In the genomic region with DNA sequence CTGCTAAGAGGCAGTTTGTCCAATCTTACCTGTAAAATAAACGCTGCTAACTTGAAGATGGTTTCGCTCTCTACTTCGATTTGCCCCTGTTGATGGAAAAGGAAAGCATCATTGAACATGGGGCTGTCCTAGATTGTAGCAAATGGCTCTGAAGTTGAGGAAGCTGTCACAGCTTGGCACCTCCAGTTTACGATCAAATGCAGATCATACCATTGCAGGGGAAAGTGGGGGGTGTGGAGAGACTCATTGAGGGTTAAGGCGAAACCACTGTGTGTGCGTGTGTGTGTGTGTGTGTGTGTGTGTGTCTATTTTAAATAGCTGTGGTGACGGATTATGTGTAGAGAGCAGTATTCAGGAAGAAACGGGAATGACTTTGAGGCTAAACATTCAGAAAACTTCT, we compare ENCODE assay signal across 8 cellular contexts.
A peak's percentile ranks its signal among the peaks of the same experiment; 100 is the strongest.
DNase-seq lines count a peak whose midpoint lies in the region; ATAC-seq and TF ChIP-seq lines count a peak whose summit lies in the region.

No MANE protein-coding gene starts in this region.

- H3K36me3 ChIP-seq in iPS-15b (ENCODE audit: control insufficient read depth, insufficient read depth, low read length) (no peaks in the 10 kb centered on the region), esophagus squamous epithelium (no peaks in the 10 kb centered on the region)

- no peak for TF ChIP-seq CTCF in esophagus squamous epithelium (IDR thresholded peaks at IDR 0.05)

- H3K4me3 Mint-ChIP-seq in activated T-helper 17 cell treated with anti-CD3 and anti-CD28 coated beads, Interleukin-2, amount 50 U/mL, for 72 hours: peak overlapping the region; percentile 46

- no peak for TF ChIP-seq POLR2A in esophagus squamous epithelium (IDR thresholded peaks at IDR 0.05)

- ATAC-seq in activated T-helper 17 cell treated with anti-CD3 and anti-CD28 coated beads, Interleukin-2, amount 50 U/mL, for 72 hours (replicated peaks): peak; percentile 81
- no peak for ATAC-seq in HG02571 (IDR thresholded peaks at IDR 0.05; ENCODE audit: unreplicated experiment)
- no peak for ATAC-seq in HG03135 (IDR thresholded peaks at IDR 0.05; ENCODE audit: unreplicated experiment)

- no peak overlapping the region for H3K27ac Mint-ChIP-seq in activated T-helper 17 cell treated with anti-CD3 and anti-CD28 coated beads, Interleukin-2, amount 50 U/mL, for 72 hours

- H3K9me3 ChIP-seq in iPS-15b (ENCODE audit: control insufficient read depth, insufficient read depth, low read length): no peaks in the 10 kb centered on the region
- H3K9me3 ChIP-seq in esophagus squamous epithelium: no peaks in the 10 kb centered on the region

- no peaks in the 10 kb centered on the region for H3K27me3 Mint-ChIP-seq in activated T-helper 17 cell treated with anti-CD3 and anti-CD28 coated beads, Interleukin-2, amount 50 U/mL, for 72 hours

- intact Hi-C loops in esophagus squamous epithelium (cut with DNase I): no loop called here

- H3K36me3 Mint-ChIP-seq in activated T-helper 17 cell treated with anti-CD3 and anti-CD28 coated beads, Interleukin-2, amount 50 U/mL, for 72 hours (ENCODE audit: low read depth): no peaks in the 10 kb centered on the region

- H3K27me3 ChIP-seq in iPS-15b (ENCODE audit: control insufficient read depth, insufficient read depth, low read length): peaks cover 37% of the 10 kb centered on the region
- no peaks in the 10 kb centered on the region for H3K27me3 ChIP-seq in esophagus squamous epithelium

- peaks cover 4% of the 10 kb centered on the region for H3K4me1 Mint-ChIP-seq in activated T-helper 17 cell treated with anti-CD3 and anti-CD28 coated beads, Interleukin-2, amount 50 U/mL, for 72 hours

- WGBS in esophagus squamous epithelium, 2 donors: 64 to 75% methylated on average over 8 of the region's 8 CpGs

- H3K27ac ChIP-seq in esophagus squamous epithelium: no peak overlapping the region

- no peak overlapping the region for H3K9ac ChIP-seq in iPS-15b (ENCODE audit: low read depth, low read length)

- H3K4me3 ChIP-seq in iPS-15b (ENCODE audit: low read depth, low read length) (peak overlapping the region; percentile 4), esophagus squamous epithelium (peak overlapping the region in 1 of 4 donors; percentile 19)

- DNase-seq in NCI-H146 treated with DMSO at 0.1 percent for 48 hours (lab: John Stamatoyannopoulos, UW; ENCODE audit: unreplicated experiment) (peak; percentile 66), EL (no peak), esophagus squamous epithelium (lab: John Stamatoyannopoulos, UW) (no peak)
- peak; percentile 4 to 8 for DNase-seq in stimulated activated CD4-positive, alpha-beta T cell treated with anti-CD3 and anti-CD28 coated beads, Interleukin-15, amount 100 ng/mL, for 1 hour (ENCODE audit: low read depth in 1 of 2, low spot score in 1 of 2)

- H3K4me1 ChIP-seq in iPS-15b (ENCODE audit: control insufficient read depth, insufficient read depth, low read length) (peaks cover 17% of the 10 kb centered on the region), esophagus squamous epithelium (no peaks in the 10 kb centered on the region)

- no peaks in the 10 kb centered on the region for H3K9me3 Mint-ChIP-seq in activated T-helper 17 cell treated with anti-CD3 and anti-CD28 coated beads, Interleukin-2, amount 50 U/mL, for 72 hours

Comparison
In these comparisons a context has a peak if more than half of its experiments do, and no peak if none do; other contexts are left out.
1. DNase-seq: peak in NCI-H146 treated with DMSO at 0.1 percent for 48 hours (single experiment) and stimulated activated CD4-positive, alpha-beta T cell treated with anti-CD3 and anti-CD28 coated beads, Interleukin-15, amount 100 ng/mL, for 1 hour (2 of 2); none in EL (single experiment) and esophagus squamous epithelium (single experiment).